8 cellular contexts compared by ENCODE assay signal in genomic region chr9:86099695-86100364, GRCh38. TPM values are rescaled to one million over a fixed set of nuclear protein-coding genes. Genes with fewer than 3 reads are reported as not detected.
DNase-seq lines count a peak whose midpoint lies in the region; ATAC-seq and TF ChIP-seq lines count a peak whose summit lies in the region.

No MANE protein-coding gene starts in this region.

- CTCF ChIA-PET in HEK293 (lab: Yijun Ruan, JAX): interaction anchor here (1.2 to 1.6 kb wide), 5 partner anchors 23 to 139 kb away, joined by 3 to 9 read pairs (median 4); no protein-coding TSS in a partner anchor

- no peaks in the 10 kb centered on the region for H3K36me3 Mint-ChIP-seq in CD4-positive, CD25-positive, alpha-beta regulatory T cell
- H3K36me3 Mint-ChIP-seq in stimulated activated effector memory CD8-positive, alpha-beta T cell treated with anti-CD3 and anti-CD28 coated beads, Interleukin-12 subunit alpha, Interleukin-12 subunit beta, amount 100 ng/mL, for 72 hours: no peaks in the 10 kb centered on the region

- TF ChIP-seq CTCF in HEK293 (tag by site-specific recombination; IDR thresholded peaks at IDR 0.05) (0 out of 2 replicates have a peak, but pooled peaks have one; percentile 18), coronary artery (IDR thresholded peaks at IDR 0.05) (no peak), right lobe of liver (IDR thresholded peaks at IDR 0.05) (no peak)

- H3K9me3 ChIP-seq in CD4-positive, CD25-positive, alpha-beta regulatory T cell (ENCODE audit: control insufficient read depth in 2 of 2, low read length in 2 of 2): no peaks in the 10 kb centered on the region
- H3K9me3 ChIP-seq in HEK293 (ENCODE audit: control insufficient read depth, insufficient read depth, low read depth, low read length): no peaks in the 10 kb centered on the region
- no peaks in the 10 kb centered on the region for H3K9me3 ChIP-seq in SJCRH30 (replicated peaks)
- H3K9me3 ChIP-seq in right lobe of liver: no peaks in the 10 kb centered on the region

- DNase-seq in CD4-positive, CD25-positive, alpha-beta regulatory T cell: peak in 1 of 3 donors; percentile 9
- DNase-seq in SJCRH30: peak; percentile 67 to 82
- DNase-seq in coronary artery (ENCODE audit: low spot score): no peak
- DNase-seq in right lobe of liver: peak in 1 of 3 donors; percentile 65
- DNase-seq in stimulated activated effector memory CD8-positive, alpha-beta T cell treated with anti-CD3 and anti-CD28 coated beads, Interleukin-12 subunit alpha, Interleukin-12 subunit beta, amount 100 ng/mL, for 72 hours (ENCODE audit: low spot score in 2 of 2): peak; percentile 10 to 53

- peaks cover 0 to 2% (median 0%) of the 10 kb centered on the region in 7 donors for H3K9me3 Mint-ChIP-seq in CD4-positive, CD25-positive, alpha-beta regulatory T cell
- H3K9me3 Mint-ChIP-seq in stimulated activated effector memory CD8-positive, alpha-beta T cell treated with anti-CD3 and anti-CD28 coated beads, Interleukin-12 subunit alpha, Interleukin-12 subunit beta, amount 100 ng/mL, for 72 hours: no peaks in the 10 kb centered on the region

- no peak overlapping the region for H3K27ac Mint-ChIP-seq in CD4-positive, CD25-positive, alpha-beta regulatory T cell
- H3K27ac Mint-ChIP-seq in stimulated activated effector memory CD8-positive, alpha-beta T cell treated with anti-CD3 and anti-CD28 coated beads, Interleukin-12 subunit alpha, Interleukin-12 subunit beta, amount 100 ng/mL, for 72 hours: peak overlapping the region; percentile 75

- H3K27ac ChIP-seq in CD4-positive, CD25-positive, alpha-beta regulatory T cell (ENCODE audit: insufficient read depth, low read length, poor library complexity, severe bottlenecking): no peak overlapping the region
- H3K27ac ChIP-seq in HEK293 (ENCODE audit: extremely low read depth, low read depth, low read length): peak overlapping the region; percentile 91; the same call in 1 of the 2 replicates
- H3K27ac ChIP-seq in SJCRH30: peak overlapping the region; percentile 52
- H3K27ac ChIP-seq in coronary artery: peak overlapping the region; percentile 65 to 81
- H3K27ac ChIP-seq in right lobe of liver: peak overlapping the region; percentile 33 to 68 (median 62)

- intact Hi-C loops in right lobe of liver (cut with DNase I): no loop called here

- H3K4me3 ChIP-seq in CD4-positive, CD25-positive, alpha-beta regulatory T cell (ENCODE audit: low read depth, low read length): peak overlapping the region; percentile 13
- H3K4me3 ChIP-seq in HEK293 (ENCODE audit: low read depth, low read length): peak overlapping the region; percentile 74
- peak overlapping the region; percentile 100 for H3K4me3 ChIP-seq in SJCRH30
- H3K4me3 ChIP-seq in coronary artery: peak overlapping the region; percentile 73
- H3K4me3 ChIP-seq in right lobe of liver: peak overlapping the region; percentile 46 to 67 (median 56)

- H3K36me3 ChIP-seq in CD4-positive, CD25-positive, alpha-beta regulatory T cell (ENCODE audit: control insufficient read depth, insufficient read depth, low read length): no peaks in the 10 kb centered on the region
- H3K36me3 ChIP-seq in HEK293 (ENCODE audit: control insufficient read depth in 2 of 2, insufficient read depth in 1 of 2, low read length in 2 of 2) (no peaks in the 10 kb centered on the region), SJCRH30 (no peaks in the 10 kb centered on the region), right lobe of liver (no peaks in the 10 kb centered on the region)

- H3K4me3 Mint-ChIP-seq in CD4-positive, CD25-positive, alpha-beta regulatory T cell: peak overlapping the region; percentile 71 to 88 (median 78)
- peak overlapping the region; percentile 79 for H3K4me3 Mint-ChIP-seq in stimulated activated effector memory CD8-positive, alpha-beta T cell treated with anti-CD3 and anti-CD28 coated beads, Interleukin-12 subunit alpha, Interleukin-12 subunit beta, amount 100 ng/mL, for 72 hours

- no peak for ATAC-seq in CD4-positive, CD25-positive, alpha-beta regulatory T cell (ENCODE audit: low read depth in 2 of 2)
- ATAC-seq in right lobe of liver (peak; percentile 49 to 81 (median 62)), HG03045 (IDR thresholded peaks at IDR 0.05; ENCODE audit: unreplicated experiment) (no peak), HG02571 (IDR thresholded peaks at IDR 0.05; ENCODE audit: unreplicated experiment) (no peak)
- ATAC-seq in stimulated activated effector memory CD8-positive, alpha-beta T cell treated with anti-CD3 and anti-CD28 coated beads, Interleukin-12 subunit alpha, Interleukin-12 subunit beta, amount 100 ng/mL, for 72 hours: peak; percentile 66

- no peak for TF ChIP-seq POLR2A in right lobe of liver (IDR thresholded peaks at IDR 0.05)

- H3K4me1 ChIP-seq in CD4-positive, CD25-positive, alpha-beta regulatory T cell (ENCODE audit: control insufficient read depth, insufficient read depth, low read length, poor library complexity, severe bottlenecking): peaks cover 11% of the 10 kb centered on the region
- peaks cover 8% of the 10 kb centered on the region for H3K4me1 ChIP-seq in HEK293 (ENCODE audit: control insufficient read depth, insufficient read depth, low read length)
- H3K4me1 ChIP-seq in SJCRH30: peaks cover 9% of the 10 kb centered on the region
- H3K4me1 ChIP-seq in right lobe of liver: peaks cover 0 to 2% (median 0%) of the 10 kb centered on the region in 4 donors

- peaks cover 36% of the 10 kb centered on the region for H3K27me3 ChIP-seq in CD4-positive, CD25-positive, alpha-beta regulatory T cell (ENCODE audit: control insufficient read depth, insufficient read depth, low read length)
- H3K27me3 ChIP-seq in SJCRH30: no peaks in the 10 kb centered on the region
- no peaks in the 10 kb centered on the region for H3K27me3 ChIP-seq in right lobe of liver

- 9% methylated on average over 15 of the region's 47 CpGs for WGBS in right lobe of liver (ENCODE audit: insufficient coverage, low coverage, low lambda C conversion rate, missing lambda C conversion rate)

- H3K4me1 Mint-ChIP-seq in CD4-positive, CD25-positive, alpha-beta regulatory T cell: peaks cover 0 to 7% (median 4%) of the 10 kb centered on the region in 4 donors
- H3K4me1 Mint-ChIP-seq in stimulated activated effector memory CD8-positive, alpha-beta T cell treated with anti-CD3 and anti-CD28 coated beads, Interleukin-12 subunit alpha, Interleukin-12 subunit beta, amount 100 ng/mL, for 72 hours: peaks cover 9% of the 10 kb centered on the region

- POLR2A ChIA-PET in HEK293 (lab: Yijun Ruan, JAX): interaction anchor here (0.6 to 4.2 kb wide), 5 partner anchors 11 to 244 kb away, joined by 3 to 33 read pairs (median 4); no protein-coding TSS in a partner anchor

- peaks cover 53% of the 10 kb centered on the region for H3K27me3 Mint-ChIP-seq in CD4-positive, CD25-positive, alpha-beta regulatory T cell

TF ChIP-seq in HEK293, 187 proteins besides CTCF, POLR2A, EP300 and RAD21:
- TF ChIP-seq ZNF621 (tag by site-specific recombination; IDR thresholded peaks at IDR 0.05) (no peak), PATZ1 (tag by site-specific recombination; IDR thresholded peaks at IDR 0.05) (peak; percentile 41; the same call in 1 of the 2 replicates), GLI4 (tag by site-specific recombination; IDR thresholded peaks at IDR 0.05) (no peak), ZBTB6 (tag by site-specific recombination; IDR thresholded peaks at IDR 0.05) (peak; percentile 51; the same call in 1 of the 2 replicates), ZBTB8A (tag by site-specific recombination; IDR thresholded peaks at IDR 0.05) (peak; percentile 85), KLF7 (tag by site-specific recombination; IDR thresholded peaks at IDR 0.05; ENCODE audit: borderline replicate concordance) (0 out of 2 replicates have a peak, but pooled peaks have one; percentile 16), ZSCAN30 (tag by site-specific recombination; IDR thresholded peaks at IDR 0.05) (0 out of 2 replicates have a peak, but pooled peaks have one; percentile 13)

RNA-seq across cellular contexts. Expression of gene GOLM1, which starts 0.5 kb away (rescaled TPM):
- total RNA-seq in CD4-positive, CD25-positive, alpha-beta regulatory T cell: 0.52 TPM
- under 1 TPM; 0.23 to 0.50 (median 0.40) TPM for polyA plus RNA-seq in CD4-positive, CD25-positive, alpha-beta regulatory T cell
- total RNA-seq in SJCRH30 (2014; rRNA removed; shearing (Covaris generic)): 116 and 120 TPM in 2 replicates
- 10 to 100 TPM in 4 of 6 experiments, 1 to 10 TPM in 2; 5.8 to 51.6 (median 15.9) TPM for total RNA-seq in right lobe of liver

Comparison
In these comparisons a context has a peak if more than half of its experiments do, and no peak if none do; other contexts are left out.
1. ATAC-seq: peak in right lobe of liver (4 of 4) and stimulated activated effector memory CD8-positive, alpha-beta T cell treated with anti-CD3 and anti-CD28 coated beads, Interleukin-12 subunit alpha, Interleukin-12 subunit beta, amount 100 ng/mL, for 72 hours (single experiment); none in CD4-positive, CD25-positive, alpha-beta regulatory T cell (0 of 2), HG03045 (single experiment) and HG02571 (single experiment).
2. H3K4me3 ChIP-seq: peak in every context shown above with its lines; median percentile 100 in SJCRH30; 74 in HEK293; 73 in coronary artery; 56 in right lobe of liver; 13 in CD4-positive, CD25-positive, alpha-beta regulatory T cell.